1 cellular context compared by ENCODE assay signal in genomic region chr19:41883821-41884733, GRCh38.
TF ChIP-seq lines count a peak whose summit lies in the region.

No MANE protein-coding gene starts in this region.

TF ChIP-seq in HepG2, 621 proteins besides CTCF, POLR2A, EP300 and RAD21 (continues in another document):
- TF ChIP-seq GLI4 (CRISPR knock-in tag; IDR thresholded peaks at IDR 0.05; ENCODE audit: borderline replicate concordance): no peak
- TF ChIP-seq ZNF34 (CRISPR knock-in tag; IDR thresholded peaks at IDR 0.05; ENCODE audit: borderline replicate concordance): no peak
- TF ChIP-seq ZNF224 (CRISPR knock-in tag; IDR thresholded peaks at IDR 0.05): no peak
- TF ChIP-seq HMG20A (CRISPR knock-in tag; IDR thresholded peaks at IDR 0.05; ENCODE audit: borderline replicate concordance): no peak
- TF ChIP-seq YEATS4 (CRISPR knock-in tag; IDR thresholded peaks at IDR 0.05; ENCODE audit: borderline replicate concordance): peak; percentile 93
- TF ChIP-seq NRL (CRISPR knock-in tag; IDR thresholded peaks at IDR 0.05; ENCODE audit: borderline replicate concordance): no peak; the same call in 1 of the 2 replicates
- no peak for TF ChIP-seq SOX6 (IDR thresholded peaks at IDR 0.05)
- peak; percentile 65 for TF ChIP-seq SOX6 (CRISPR knock-in tag; IDR thresholded peaks at IDR 0.05)
- TF ChIP-seq ZBTB33 (CRISPR knock-in tag; IDR thresholded peaks at IDR 0.05): peak; percentile 43; the same call in 1 of the 2 replicates
- TF ChIP-seq ZNF878 (CRISPR knock-in tag; IDR thresholded peaks at IDR 0.05): no peak
- peak; percentile 85 for TF ChIP-seq IKZF5 (CRISPR knock-in tag; IDR thresholded peaks at IDR 0.05)
- no peak for TF ChIP-seq SUZ12 (IDR thresholded peaks at IDR 0.05; ENCODE audit: low read depth, low read length)
- TF ChIP-seq MXD1 (CRISPR knock-in tag; IDR thresholded peaks at IDR 0.05): peak; percentile 48; the same call in 1 of the 2 replicates
- no peak for TF ChIP-seq NFE2L1 (CRISPR knock-in tag; IDR thresholded peaks at IDR 0.05; ENCODE audit: borderline replicate concordance)
- TF ChIP-seq KDM5B (CRISPR knock-in tag; IDR thresholded peaks at IDR 0.05; ENCODE audit: borderline replicate concordance): peak; percentile 83
- TF ChIP-seq TOE1 (CRISPR knock-in tag; IDR thresholded peaks at IDR 0.05): peak; percentile 53; the same call in 1 of the 2 replicates
- TF ChIP-seq ZNF687 (CRISPR knock-in tag; IDR thresholded peaks at IDR 0.05): peak; percentile 70
- TF ChIP-seq ELF4 (CRISPR knock-in tag; IDR thresholded peaks at IDR 0.05; ENCODE audit: borderline replicate concordance): peak; percentile 61; the same call in 1 of the 2 replicates
- TF ChIP-seq AHR (CRISPR knock-in tag; IDR thresholded peaks at IDR 0.05): peak; percentile 79; the same call in 1 of the 2 replicates
- TF ChIP-seq TEF (CRISPR knock-in tag; IDR thresholded peaks at IDR 0.05): no peak
- TF ChIP-seq ZNF850 (CRISPR knock-in tag; conservative IDR thresholded peaks at IDR 0.05): no peak
- no peak for TF ChIP-seq ZNF446 (CRISPR knock-in tag; IDR thresholded peaks at IDR 0.05)
- TF ChIP-seq ZIK1 (CRISPR knock-in tag; IDR thresholded peaks at IDR 0.05; ENCODE audit: borderline replicate concordance, low read depth): no peak; the same call in 1 of the 2 replicates
- TF ChIP-seq MYNN (CRISPR knock-in tag; IDR thresholded peaks at IDR 0.05; ENCODE audit: low read depth): no peak
- peak; percentile 98 for TF ChIP-seq ZMYM3 (CRISPR knock-in tag; IDR thresholded peaks at IDR 0.05)
- TF ChIP-seq SP2 (CRISPR knock-in tag; IDR thresholded peaks at IDR 0.05): peak; percentile 38; the same call in 1 of the 2 replicates
- peak; percentile 79 for TF ChIP-seq ZBED4 (CRISPR knock-in tag; IDR thresholded peaks at IDR 0.05; ENCODE audit: borderline replicate concordance)
- peak; percentile 96 for TF ChIP-seq ZBTB25 (CRISPR knock-in tag; IDR thresholded peaks at IDR 0.05)
- peak; percentile 46; the same call in 1 of the 2 replicates for TF ChIP-seq SAFB2 (CRISPR knock-in tag; IDR thresholded peaks at IDR 0.05; ENCODE audit: borderline replicate concordance, low read depth)
- TF ChIP-seq SMARCC2 (IDR thresholded peaks at IDR 0.05): no peak
- TF ChIP-seq TCF7 (IDR thresholded peaks at IDR 0.05; ENCODE audit: low read depth): no peak
- no peak; the same call in 1 of the 2 replicates for TF ChIP-seq ZFP1 (CRISPR knock-in tag; IDR thresholded peaks at IDR 0.05)
- TF ChIP-seq SIN3B (IDR thresholded peaks at IDR 0.05; ENCODE audit: low read length): peak; percentile 55; the same call in 1 of the 2 replicates
- no peak for TF ChIP-seq ZBTB14 (CRISPR knock-in tag; IDR thresholded peaks at IDR 0.05)
- no peak for TF ChIP-seq DPF2 (CRISPR knock-in tag; IDR thresholded peaks at IDR 0.05; ENCODE audit: borderline replicate concordance, low read depth)
- peak; percentile 84 for TF ChIP-seq MED1 (CRISPR knock-in tag; IDR thresholded peaks at IDR 0.05)
- TF ChIP-seq DMAP1 (CRISPR knock-in tag; IDR thresholded peaks at IDR 0.05): peak; percentile 85
- peak; percentile 100 for TF ChIP-seq ZNF574 (CRISPR knock-in tag; IDR thresholded peaks at IDR 0.05)
- peak in 1 of 2 experiments; percentile 49; a peak in 2 of 4 replicates for TF ChIP-seq ATF4 (CRISPR knock-in tag; IDR thresholded peaks at IDR 0.05)
- no peak for TF ChIP-seq ZNF547 (CRISPR knock-in tag; IDR thresholded peaks at IDR 0.05)
- TF ChIP-seq HMGXB4 (CRISPR knock-in tag; IDR thresholded peaks at IDR 0.05; ENCODE audit: borderline replicate concordance in 1 of 2, low read depth in 1 of 2): peak in 1 of 2 experiments; percentile 71; a peak in 1 of 4 replicates
